Comparison of ENCODE assay signal across 8 cellular contexts in the genomic region with DNA sequence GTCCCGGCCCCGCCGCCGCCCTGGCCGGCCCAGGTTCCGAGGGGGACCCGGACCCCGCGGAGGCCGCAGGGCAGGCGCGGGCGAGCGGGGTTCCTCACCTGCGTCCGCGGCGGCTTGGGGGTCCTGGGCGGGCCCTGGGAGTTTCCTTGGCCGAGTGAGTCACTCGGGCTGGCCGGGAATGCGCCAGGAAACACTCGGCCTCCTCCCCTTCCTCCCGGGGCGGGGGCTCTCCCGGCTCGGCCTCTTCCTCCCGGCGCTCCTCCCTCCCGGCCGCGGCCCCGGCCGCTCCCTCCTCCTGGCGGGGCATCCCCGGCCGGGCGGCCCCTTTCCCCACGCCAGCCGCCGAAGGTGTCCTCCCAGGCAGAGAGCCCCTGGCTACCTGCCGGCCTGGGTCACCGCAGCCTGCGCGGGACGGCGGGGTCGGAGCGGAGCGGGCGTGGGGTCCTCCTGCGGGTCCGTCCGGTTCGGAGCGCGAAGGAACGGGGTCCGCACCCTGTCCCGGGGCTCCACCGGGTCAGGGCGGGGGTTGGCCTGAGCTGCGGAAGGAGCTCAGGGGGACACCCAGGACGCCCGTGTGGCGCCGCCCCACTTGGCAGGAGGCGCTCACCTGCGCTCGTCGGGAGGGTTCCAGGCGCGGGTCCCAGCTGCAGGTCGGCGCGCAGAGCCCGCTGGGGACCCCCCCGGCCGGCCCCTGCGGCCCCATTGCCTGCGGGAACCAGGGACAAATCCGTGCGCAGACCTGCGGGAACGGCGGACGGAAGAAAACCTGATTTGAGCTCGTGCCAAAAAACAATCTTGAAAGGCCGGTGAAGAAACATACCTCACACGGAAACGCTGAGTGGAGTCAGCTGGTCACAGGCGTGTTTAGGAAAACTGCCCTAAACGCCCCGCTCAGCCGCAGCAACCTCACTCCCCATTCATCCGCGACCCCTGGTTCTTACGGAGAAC. TPM values are rescaled to one million over a fixed set of nuclear protein-coding genes. Genes with fewer than 3 reads are reported as not detected.
DNase-seq lines count a peak whose midpoint lies in the region; ATAC-seq and TF ChIP-seq lines count a peak whose summit lies in the region.

CYFIP1 (minus strand) TSS at position 180 of the 948 bp plus-strand sequence. CDS start 33,083 bp downstream, outside the sequence.

- peak; percentile 60 for ATAC-seq in GM19455 (IDR thresholded peaks at IDR 0.05; ENCODE audit: unreplicated experiment)
- peak; percentile 83 to 88 for ATAC-seq in gastrocnemius medialis

- H3K27me3 ChIP-seq in gastrocnemius medialis: no peaks in the 10 kb centered on the region

- intact Hi-C loops in gastrocnemius medialis (cut with DNase I; ENCODE audit: low total_unique reads): loop anchor here (2.0 to 10.0 kb wide), 3 partner anchors 58 to 193 kb away; partner anchors contain the start of genes NIPA1, NIPA2 and TUBGCP5

- no peaks in the 10 kb centered on the region for H3K9me3 ChIP-seq in SK-N-MC (ENCODE audit: low read depth, low read length)
- H3K9me3 ChIP-seq in gastrocnemius medialis: no peaks in the 10 kb centered on the region

- H3K4me3 ChIP-seq in SK-N-MC (peak within 1 kb of the TSS; percentile 87), gastrocnemius medialis (peak within 1 kb of the TSS; percentile 72 to 97 (median 88))

- peak within 1 kb of the TSS; percentile 72 for H3K9ac ChIP-seq in SK-N-MC (ENCODE audit: insufficient read length)

- no peak for TF ChIP-seq CTCF in gastrocnemius medialis (IDR thresholded peaks at IDR 0.05 in 4 of 5, conservative IDR thresholded peaks at IDR 0.05 in 1 of 5)

- DNase-seq in DMS153 (lab: John Stamatoyannopoulos, UW) (peak; percentile 9), HS-27A (ENCODE audit: low read depth) (peak; percentile 57), SK-N-MC (ENCODE audit: low read depth, low spot score) (no peak), caudate nucleus (lab: John Stamatoyannopoulos, UW) (peak in 31 of 61 donors; percentile 6 to 67 (median 29)), iPS-NIHi11 (ENCODE audit: low spot score) (peak; percentile 96), gastrocnemius medialis (peak; percentile 62 to 64)
- no peak for DNase-seq in effector CD8-positive, alpha-beta T cell (lab: John Stamatoyannopoulos, UW)

- peaks cover 5 to 13% of the 10 kb centered on the region in 2 donors for H3K4me1 ChIP-seq in gastrocnemius medialis

- TF ChIP-seq POLR2A in gastrocnemius medialis (IDR thresholded peaks at IDR 0.05): peak; percentile 24 to 54

- H3K36me3 ChIP-seq in SK-N-MC (ENCODE audit: insufficient read depth, low read length) (no peaks in the 10 kb centered on the region), gastrocnemius medialis (no peaks in the 10 kb centered on the region)

- in situ Hi-C loops in gastrocnemius medialis (cut with MboI; ENCODE audit: low sequenced_read_pairs in 4 of 4): no loop called here

- H3K27ac ChIP-seq in SK-N-MC (no peak within 1 kb of the TSS), caudate nucleus (ENCODE audit: low read depth, low read length) (peak within 1 kb of the TSS; percentile 44), gastrocnemius medialis (peak within 1 kb of the TSS; percentile 50 to 78 (median 72))

RNA-seq across cellular contexts. Expression of gene CYFIP1, which starts in this region (rescaled TPM):
- 10 to 100 TPM; 31.1 to 52.6 (median 37.4) TPM for total RNA-seq in gastrocnemius medialis

Comparison
In these comparisons a context has a peak if more than half of its experiments do, and no peak if none do; other contexts are left out.
1. DNase-seq: peak in DMS153 (single experiment), HS-27A (single experiment), caudate nucleus (31 of 61), iPS-NIHi11 (single experiment) and gastrocnemius medialis (2 of 2); none in SK-N-MC (single experiment) and effector CD8-positive, alpha-beta T cell (single experiment).